10 cellular contexts compared by ENCODE assay signal in genomic region chr2:186543561-186544131, GRCh38. TPM values are rescaled to one million over a fixed set of nuclear protein-coding genes. Genes with fewer than 3 reads are reported as not detected.
DNase-seq lines count a peak whose midpoint lies in the region; ATAC-seq and TF ChIP-seq lines count a peak whose summit lies in the region.
"Had no signal": no experiment of that assay in that cellular context is flagged by ENCODE, and none has a peak within 500 bp of the region (broad histone marks: within the 10 kb centered on the region; RNA-seq: fewer than 3 reads in every experiment).

No MANE protein-coding gene starts in this region.

- no peaks in the 10 kb centered on the region for H3K9me3 ChIP-seq in iPS-15b (ENCODE audit: control insufficient read depth, insufficient read depth, low read length)
- no peaks in the 10 kb centered on the region for H3K9me3 ChIP-seq in smooth muscle cell (replicated peaks; ENCODE audit: low read depth)
- H3K9me3 ChIP-seq in Peyer's patch = no peaks in the 10 kb centered on the region

- H3K4me3 ChIP-seq in astrocyte of the cerebellum (ENCODE audit: low read depth, low read length) (no peak overlapping the region), iPS-15b (ENCODE audit: low read depth, low read length) (no peak overlapping the region), smooth muscle cell (peak overlapping the region; percentile 5), Peyer's patch (no peak overlapping the region)

- in situ Hi-C loops in astrocyte of the cerebellum (cut with HindIII; ENCODE audit: low sequenced_read_pairs) = no loop called here

- H3K27me3 ChIP-seq in iPS-15b (ENCODE audit: control insufficient read depth, insufficient read depth, low read length) (no peaks in the 10 kb centered on the region), smooth muscle cell (ENCODE audit: low read depth) (no peaks in the 10 kb centered on the region), Peyer's patch (no peaks in the 10 kb centered on the region)

- H3K27ac ChIP-seq in smooth muscle cell (ENCODE audit: low read depth) (peak overlapping the region; percentile 99), Peyer's patch (peak overlapping the region in 1 of 4 donors; percentile 11)

- H3K79me2 ChIP-seq in smooth muscle cell (ENCODE audit: low read depth) = no peaks in the 10 kb centered on the region

- peaks cover 1% of the 10 kb centered on the region for H3K36me3 Mint-ChIP-seq in activated naive CD8-positive, alpha-beta T cell treated with anti-CD3 and anti-CD28 coated beads for 36 hours
- H3K36me3 Mint-ChIP-seq in osteocyte (ENCODE audit: unreplicated experiment) = no peaks in the 10 kb centered on the region

- no peak overlapping the region for H3K27ac Mint-ChIP-seq in activated naive CD8-positive, alpha-beta T cell treated with anti-CD3 and anti-CD28 coated beads for 36 hours
- no peak overlapping the region for H3K27ac Mint-ChIP-seq in osteocyte (ENCODE audit: unreplicated experiment)
- H3K27ac Mint-ChIP-seq: activated B cell treated with CpG ODN at 0.5 μM for 24 hours; dendritic cell treated with granulocyte-macrophage colony-stimulating factor and Interleukin-4, amounts not matched to agents 40 ng/mL and 50 ng/mL, for 4 days had no signal

- H3F3A ChIP-seq in smooth muscle cell (ENCODE audit: low read depth) = peaks cover 20% of the 10 kb centered on the region

- H3K4me3 Mint-ChIP-seq in activated naive CD8-positive, alpha-beta T cell treated with anti-CD3 and anti-CD28 coated beads for 36 hours = no peak overlapping the region
- H3K4me3 Mint-ChIP-seq in osteocyte (ENCODE audit: unreplicated experiment) = no peak overlapping the region
- H3K4me3 Mint-ChIP-seq: activated B cell treated with CpG ODN at 0.5 μM for 24 hours; dendritic cell treated with granulocyte-macrophage colony-stimulating factor and Interleukin-4, amounts not matched to agents 40 ng/mL and 50 ng/mL, for 4 days had no signal

- H2AFZ ChIP-seq in smooth muscle cell (ENCODE audit: low read depth) = no peak overlapping the region

- no peak for TF ChIP-seq CTCF in astrocyte of the cerebellum (IDR thresholded peaks at IDR 0.05; ENCODE audit: low read depth, low read length, missing control alignments)
- TF ChIP-seq CTCF in smooth muscle cell (IDR thresholded peaks at IDR 0.05; ENCODE audit: borderline replicate concordance, insufficient read depth, poor library complexity, severe bottlenecking) = no peak
- TF ChIP-seq CTCF in osteocyte (IDR thresholded peaks at IDR 0.05) = no peak
- TF ChIP-seq CTCF in Peyer's patch (IDR thresholded peaks at IDR 0.05) = no peak

- TF ChIP-seq POLR2A in Peyer's patch (IDR thresholded peaks at IDR 0.05) = no peak

- H3K9me3 Mint-ChIP-seq in activated naive CD8-positive, alpha-beta T cell treated with anti-CD3 and anti-CD28 coated beads for 36 hours = no peaks in the 10 kb centered on the region
- H3K9me3 Mint-ChIP-seq in osteocyte (ENCODE audit: unreplicated experiment) = no peaks in the 10 kb centered on the region
- H3K9me3 Mint-ChIP-seq: activated B cell treated with CpG ODN at 0.5 μM for 24 hours; dendritic cell treated with granulocyte-macrophage colony-stimulating factor and Interleukin-4, amounts not matched to agents 40 ng/mL and 50 ng/mL, for 4 days had no signal

- H4K20me1 ChIP-seq in smooth muscle cell (ENCODE audit: low read depth) = no peaks in the 10 kb centered on the region

- ATAC-seq in HG02610 (IDR thresholded peaks at IDR 0.05; ENCODE audit: unreplicated experiment) = no peak

- H3K9ac ChIP-seq in iPS-15b (ENCODE audit: low read depth, low read length) (peak overlapping the region; percentile 38), smooth muscle cell (ENCODE audit: low read depth) (peak overlapping the region; percentile 93)

- H3K4me1 Mint-ChIP-seq in activated naive CD8-positive, alpha-beta T cell treated with anti-CD3 and anti-CD28 coated beads for 36 hours = no peaks in the 10 kb centered on the region
- peaks cover 20% of the 10 kb centered on the region for H3K4me1 Mint-ChIP-seq in osteocyte (ENCODE audit: unreplicated experiment)
- H3K4me1 Mint-ChIP-seq: activated B cell treated with CpG ODN at 0.5 μM for 24 hours had no signal

- H3K4me1 ChIP-seq in iPS-15b (ENCODE audit: control insufficient read depth, insufficient read depth, low read length) (peaks cover 27% of the 10 kb centered on the region), smooth muscle cell (ENCODE audit: low read depth) (peaks cover 42% of the 10 kb centered on the region), Peyer's patch (no peaks in the 10 kb centered on the region)

- peaks cover 6% of the 10 kb centered on the region for H3K27me3 Mint-ChIP-seq in activated naive CD8-positive, alpha-beta T cell treated with anti-CD3 and anti-CD28 coated beads for 36 hours
- no peaks in the 10 kb centered on the region for H3K27me3 Mint-ChIP-seq in osteocyte (ENCODE audit: unreplicated experiment)
- H3K27me3 Mint-ChIP-seq: dendritic cell treated with granulocyte-macrophage colony-stimulating factor and Interleukin-4, amounts not matched to agents 40 ng/mL and 50 ng/mL, for 4 days had no signal

- WGBS in smooth muscle cell (ENCODE audit: low lambda C conversion rate) = 20% methylated on average over 3 of the region's 3 CpGs

- H3K36me3 ChIP-seq in iPS-15b (ENCODE audit: control insufficient read depth, insufficient read depth, low read length) (no peaks in the 10 kb centered on the region), smooth muscle cell (ENCODE audit: low read depth) (no peaks in the 10 kb centered on the region), Peyer's patch (no peaks in the 10 kb centered on the region)

- DNase-seq in HCEC 1CT = peak; percentile 77
- peak; percentile 55 for DNase-seq in astrocyte of the cerebellum (ENCODE audit: low read depth)
- DNase-seq in smooth muscle cell (lab: John Stamatoyannopoulos, UW; ENCODE audit: unreplicated experiment) = no peak
- DNase-seq in activated naive CD8-positive, alpha-beta T cell treated with anti-CD3 and anti-CD28 coated beads for 36 hours = no peak
- DNase-seq in osteocyte (ENCODE audit: extremely low spot score, unreplicated experiment) = no peak
- no peak for DNase-seq in Peyer's patch
- DNase-seq: activated B cell treated with CpG ODN at 0.5 μM for 24 hours had no signal

- peak overlapping the region; percentile 74 for H3K4me2 ChIP-seq in smooth muscle cell

RNA-seq across cellular contexts. Expression of gene ITGAV, which starts 46.2 kb away (rescaled TPM):
- 360 and 467 TPM in 2 replicates for total RNA-seq in smooth muscle cell
- 70.8 and 78.3 TPM in 2 replicates for polyA plus RNA-seq in smooth muscle cell
- 1 to 10 TPM; 3.6 to 3.9 TPM for total RNA-seq in activated naive CD8-positive, alpha-beta T cell treated with anti-CD3 and anti-CD28 coated beads for 36 hours
- 141 and 146 TPM in 2 replicates for total RNA-seq in osteocyte
- total RNA-seq in Peyer's patch = 10 to 100 TPM; 28.1 to 35.9 (median 31.2) TPM

RNA-seq across cellular contexts. Expression of gene ZC3H15, which starts 57.6 kb away (rescaled TPM):
- total RNA-seq in smooth muscle cell (57.1 and 93.8 TPM in 2 replicates), osteocyte (43.7 and 46.6 TPM in 2 replicates), Peyer's patch (10 to 100 TPM; 39.7 to 82.5 (median 65.0) TPM)
- 67.7 and 86.7 TPM in 2 replicates for polyA plus RNA-seq in smooth muscle cell
- 100 to 1,000 TPM; 116 to 123 TPM for total RNA-seq in activated naive CD8-positive, alpha-beta T cell treated with anti-CD3 and anti-CD28 coated beads for 36 hours

Comparison
In these comparisons a context has a peak if more than half of its experiments do, and no peak if none do; other contexts are left out.
1. DNase-seq: peak in HCEC 1CT (single experiment) and astrocyte of the cerebellum (single experiment); none in smooth muscle cell (single experiment), activated naive CD8-positive, alpha-beta T cell treated with anti-CD3 and anti-CD28 coated beads for 36 hours (single experiment), osteocyte (single experiment) and Peyer's patch (0 of 3).
2. RNA of gene ITGAV, which starts 46.2 kb away (total RNA-seq): 360 to 467 TPM in smooth muscle cell, 141 to 146 TPM in osteocyte and 28.1 to 35.9 TPM in Peyer's patch; 3.6 to 3.9 TPM in activated naive CD8-positive, alpha-beta T cell treated with anti-CD3 and anti-CD28 coated beads for 36 hours; every median in the first group is over 4 times any median in the second.